In the genomic region with DNA sequence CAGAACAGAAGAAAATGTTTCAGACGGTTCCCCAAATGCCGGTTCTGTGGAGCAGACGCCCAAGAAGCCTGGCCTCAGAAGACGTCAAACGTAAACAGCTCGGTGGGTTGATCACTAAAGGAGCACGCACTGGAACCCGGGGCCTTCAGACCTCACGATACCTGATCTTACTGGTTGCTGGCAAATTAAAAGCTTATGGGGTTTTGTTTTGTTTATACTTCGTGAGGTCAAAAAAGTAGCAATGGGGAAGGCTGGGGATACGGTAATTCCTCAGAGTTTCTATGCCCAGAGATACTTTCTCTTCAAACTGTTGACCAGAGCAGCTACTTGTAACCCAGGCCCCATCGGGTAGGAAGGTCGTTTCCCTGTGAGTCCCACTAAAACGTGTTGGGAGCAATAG, we compare ENCODE assay signal across 8 cellular contexts. TPM values are rescaled to one million over a fixed set of nuclear protein-coding genes. Genes with fewer than 3 reads are reported as not detected.
DNase-seq lines count a peak whose midpoint lies in the region; ATAC-seq and TF ChIP-seq lines count a peak whose summit lies in the region.

No MANE protein-coding gene starts in this region.

- H3K36me3 ChIP-seq in left ventricle myocardium inferior = peaks cover 31% of the 10 kb centered on the region
- H3K36me3 ChIP-seq in SJCRH30 = peaks cover 11% of the 10 kb centered on the region
- H3K36me3 ChIP-seq in neural progenitor cell = peaks cover 31% of the 10 kb centered on the region

- ATAC-seq in Right ventricle myocardium inferior (no peak), GM18517 (IDR thresholded peaks at IDR 0.05; ENCODE audit: unreplicated experiment) (no peak)

- peak overlapping the region; percentile 97 for H3K27ac ChIP-seq in left ventricle myocardium inferior (replicated peaks)
- no peak overlapping the region; the same call in 1 of the 2 replicates for H3K27ac ChIP-seq in SJCRH30
- no peak overlapping the region for H3K27ac ChIP-seq in neural progenitor cell

- H3K4me1 Mint-ChIP-seq in endothelial cell (ENCODE audit: unreplicated experiment) (peaks cover 53% of the 10 kb centered on the region), neural progenitor cell (peaks cover 72% of the 10 kb centered on the region)

- H3K4me1 ChIP-seq in left ventricle myocardium inferior = peaks cover 97% of the 10 kb centered on the region
- peaks cover 18% of the 10 kb centered on the region for H3K4me1 ChIP-seq in SJCRH30
- H3K4me1 ChIP-seq in neural progenitor cell = peaks cover 63% of the 10 kb centered on the region

- no peak overlapping the region for H2AFZ ChIP-seq in neural progenitor cell (replicated peaks)

- DNase-seq in left ventricle myocardium inferior = no peak
- no peak for DNase-seq in Right ventricle myocardium inferior (ENCODE audit: missing footprints)
- DNase-seq in SJCRH30 = peak in 1 of 2 experiments; percentile 49
- DNase-seq in endothelial cell (ENCODE audit: low spot score) = no peak
- peak; percentile 43 for DNase-seq in neural progenitor cell (ENCODE audit: low spot score)
- DNase-seq in NCI-H1436 treated with DMSO at 0.1 percent for 48 hours (lab: John Stamatoyannopoulos, UW) = no peak
- no peak for DNase-seq in AG08395 (ENCODE audit: low spot score)

- H3K4me3 Mint-ChIP-seq in endothelial cell (ENCODE audit: unreplicated experiment) = peak overlapping the region; percentile 98
- H3K4me3 Mint-ChIP-seq in neural progenitor cell = peak overlapping the region; percentile 99

- intact Hi-C loops in left ventricle myocardium inferior (cut with micrococcal nuclease) = loop anchor here (10.0 kb wide), 1 partner anchor 154 kb away; a partner anchor contains a TSS
- intact Hi-C loops in Right ventricle myocardium inferior (cut with DNase I) = loop anchor here (5.0 kb wide), 1 partner anchor 107 kb away; a partner anchor contains a TSS

- H3K27ac Mint-ChIP-seq in endothelial cell (ENCODE audit: unreplicated experiment) (no peak overlapping the region), neural progenitor cell (peak overlapping the region; percentile 89)

- TF ChIP-seq CTCF in left ventricle myocardium inferior (IDR thresholded peaks at IDR 0.05; ENCODE audit: borderline replicate concordance) (no peak), endothelial cell (IDR thresholded peaks at IDR 0.05; ENCODE audit: unreplicated experiment) (no peak), neural progenitor cell (IDR thresholded peaks at IDR 0.05) (no peak)

- peak overlapping the region; percentile 78 for H3K9ac ChIP-seq in neural progenitor cell

- H3K4me3 ChIP-seq in left ventricle myocardium inferior = peak overlapping the region; percentile 76
- H3K4me3 ChIP-seq in SJCRH30 = peak overlapping the region; percentile 93
- peak overlapping the region; percentile 98 for H3K4me3 ChIP-seq in neural progenitor cell

- H4K20me1 ChIP-seq in neural progenitor cell (ENCODE audit: low read depth) = peaks cover 48% of the 10 kb centered on the region

- no peaks in the 10 kb centered on the region for H3K9me3 ChIP-seq in left ventricle myocardium inferior (replicated peaks)
- H3K9me3 ChIP-seq in SJCRH30 (replicated peaks) = no peaks in the 10 kb centered on the region
- no peaks in the 10 kb centered on the region for H3K9me3 ChIP-seq in neural progenitor cell (ENCODE audit: low read depth)

- peaks cover 80% of the 10 kb centered on the region for H3F3A ChIP-seq in neural progenitor cell (ENCODE audit: low read depth)

- H3K36me3 Mint-ChIP-seq in endothelial cell (ENCODE audit: low read depth, unreplicated experiment) (peaks cover 35% of the 10 kb centered on the region), neural progenitor cell (peaks cover 28% of the 10 kb centered on the region)

- no peaks in the 10 kb centered on the region for H3K27me3 ChIP-seq in left ventricle myocardium inferior (ENCODE audit: low read depth)
- no peaks in the 10 kb centered on the region for H3K27me3 ChIP-seq in SJCRH30
- no peaks in the 10 kb centered on the region for H3K27me3 ChIP-seq in neural progenitor cell

- H3K9me3 Mint-ChIP-seq in endothelial cell (ENCODE audit: unreplicated experiment) (no peaks in the 10 kb centered on the region), neural progenitor cell (no peaks in the 10 kb centered on the region)

- H3K79me2 ChIP-seq in neural progenitor cell (ENCODE audit: low read depth) = peaks cover 72% of the 10 kb centered on the region

- H3K4me2 ChIP-seq in neural progenitor cell = peak overlapping the region; percentile 94

- H3K27me3 Mint-ChIP-seq in endothelial cell (ENCODE audit: unreplicated experiment) = peaks cover 11% of the 10 kb centered on the region
- H3K27me3 Mint-ChIP-seq in neural progenitor cell (ENCODE audit: insufficient read depth, low read depth) = peaks cover 4% of the 10 kb centered on the region

RNA-seq across cellular contexts. Expression of a gene that starts 1.7 kb away (rescaled TPM):
- total RNA-seq in left ventricle myocardium inferior (36.3 TPM), Right ventricle myocardium inferior (38.0 TPM), endothelial cell (ENCODE audit: unreplicated experiment) (34.6 TPM), neural progenitor cell (ENCODE audit: low replicate concordance) (75.5 and 84.2 TPM in 2 replicates)
- 37.1 and 37.6 TPM in 2 replicates for total RNA-seq in SJCRH30 (2014; rRNA removed; shearing (Covaris generic))

RNA-seq across cellular contexts. Expression of a gene that starts 22.9 kb away (rescaled TPM):
- not detected for total RNA-seq in left ventricle myocardium inferior
- not detected for total RNA-seq in Right ventricle myocardium inferior
- 1.1 and 1.3 TPM in 2 replicates for total RNA-seq in SJCRH30 (2014; rRNA removed; shearing (Covaris generic))
- total RNA-seq in endothelial cell (ENCODE audit: unreplicated experiment) = 4.0 TPM
- total RNA-seq in neural progenitor cell (ENCODE audit: low replicate concordance) = 53.9 and 57.4 TPM in 2 replicates

Comparison
In these comparisons a context has a peak if more than half of its experiments do, and no peak if none do; other contexts are left out.
1. RNA of a gene that starts 22.9 kb away (total RNA-seq): 53.9 to 57.4 TPM in neural progenitor cell; 4.0 TPM in endothelial cell (single experiment), 1.1 to 1.3 TPM in SJCRH30, not detected in left ventricle myocardium inferior (single experiment) and not detected in Right ventricle myocardium inferior (single experiment); every median in the first group is over 10 times any median in the second.
2. Peak in every context shown above with its lines, with median percentiles within 50 percentile points of each other: H3K4me3 ChIP-seq.